17 cellular contexts compared by ENCODE assay signal in genomic region chr9:138057726-138058125, GRCh38.
DNase-seq lines count a peak whose midpoint lies in the region; ATAC-seq, FAIRE-seq and TF ChIP-seq lines count a peak whose summit lies in the region.
"Had no signal": no experiment of that assay in that cellular context is flagged by ENCODE, and none has a peak within 500 bp of the region (broad histone marks: within the 10 kb centered on the region; RNA-seq: fewer than 3 reads in every experiment).

No MANE protein-coding gene starts in this region.

- H3K27ac ChIP-seq in ascending aorta: no peak overlapping the region
- H3K27ac ChIP-seq: C4-2B had no signal

- no peaks in the 10 kb centered on the region for H3K4me1 ChIP-seq in ascending aorta

- H3K4me3 ChIP-seq in bronchial epithelial cell (ENCODE audit: low read depth, low read length): no peak overlapping the region
- H3K4me3 ChIP-seq in ascending aorta: no peak overlapping the region

- TF ChIP-seq CTCF in bronchial epithelial cell (IDR thresholded peaks at IDR 0.05; ENCODE audit: insufficient read depth, low read length, severe bottlenecking) (no peak), ascending aorta (IDR thresholded peaks at IDR 0.05) (no peak)

- H3K36me3 ChIP-seq in bronchial epithelial cell (ENCODE audit: control insufficient read depth, insufficient read depth, low read length) (no peaks in the 10 kb centered on the region), ascending aorta (no peaks in the 10 kb centered on the region)

- no peaks in the 10 kb centered on the region for H3K9me3 ChIP-seq in ascending aorta

- intact Hi-C loops in cardiac septum (cut with DNase I) (no loop called here), Right ventricle myocardium inferior (cut with DNase I) (no loop called here), ascending aorta (cut with DNase I) (no loop called here)

- ATAC-seq in Right ventricle myocardium inferior (no peak), GM19467 (IDR thresholded peaks at IDR 0.05; ENCODE audit: unreplicated experiment) (no peak)

- peak; percentile 62 for FAIRE-seq in bronchial epithelial cell (lab: Jason Lieb, UNC)
- FAIRE-seq: A204.1, H1 had no signal

- DNase-seq in cardiac septum (ENCODE audit: low spot score) (peak; percentile 35), Right ventricle myocardium inferior (ENCODE audit: missing footprints) (no peak), bronchial epithelial cell (ENCODE audit: low read depth) (no peak), mesenteric fat pad (ENCODE audit: low spot score) (peak; percentile 55), cerebellar nuclear complex (lab: John Stamatoyannopoulos, UW) (no peak), ascending aorta (ENCODE audit: low spot score in 2 of 2) (no peak)
- DNase-seq: ACHN; AML-193; Calu3; CD4-positive, alpha-beta memory T cell; DMS79 treated with DMSO at 0.1 percent for 48 hours; GF-D8; H9 had no signal

- H3K27me3 ChIP-seq in bronchial epithelial cell (ENCODE audit: control insufficient read depth, insufficient read depth, low read length) (no peaks in the 10 kb centered on the region), ascending aorta (no peaks in the 10 kb centered on the region)

Comparison
In these comparisons a context has a peak if more than half of its experiments do, and no peak if none do; other contexts are left out.
1. DNase-seq: peak in cardiac septum (single experiment) and mesenteric fat pad (single experiment); none in Right ventricle myocardium inferior (single experiment), bronchial epithelial cell (single experiment), cerebellar nuclear complex (0 of 2) and ascending aorta (0 of 2).